8 cellular contexts compared by ENCODE assay signal in the genomic region with DNA sequence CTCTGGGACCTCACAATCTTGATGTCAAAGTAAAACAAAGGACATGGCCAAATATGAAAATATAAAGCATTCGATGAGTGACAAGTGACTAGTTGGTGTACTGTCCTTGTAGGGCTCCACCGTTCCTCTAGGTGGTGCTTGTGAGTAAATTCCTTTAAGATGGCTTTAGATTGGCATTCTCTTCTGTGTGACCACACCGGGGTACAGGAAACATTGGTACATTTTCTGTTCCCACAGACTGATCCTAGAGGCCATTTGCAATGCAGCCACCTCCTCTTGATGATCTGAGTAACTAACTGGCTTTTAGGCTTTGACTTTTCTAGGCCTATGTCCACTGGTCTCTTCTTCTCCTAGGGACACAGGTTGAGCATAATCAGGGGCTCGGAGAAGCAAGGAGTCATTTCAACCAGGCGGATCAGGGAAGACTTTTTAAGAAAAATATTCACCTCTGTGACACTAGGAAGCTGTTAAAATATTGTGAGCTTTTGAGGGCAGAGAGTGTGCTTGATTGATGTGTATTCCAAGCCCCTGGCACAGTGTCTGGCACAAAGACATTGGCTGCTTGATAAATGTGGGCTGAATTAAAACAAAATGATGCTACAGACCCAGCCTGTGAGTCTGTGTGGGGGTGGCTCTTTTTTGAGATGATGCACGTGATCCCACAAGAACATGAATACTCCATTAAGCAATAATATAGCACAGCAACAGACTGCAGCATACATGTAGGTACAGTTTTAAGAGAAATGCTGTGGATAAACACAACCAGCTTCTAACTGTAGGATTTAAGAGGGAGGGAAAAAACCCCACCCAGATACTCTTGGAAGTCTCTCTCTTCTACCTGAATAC. TPM values are rescaled to one million over a fixed set of nuclear protein-coding genes. Genes with fewer than 3 reads are reported as not detected.
DNase-seq lines count a peak whose midpoint lies in the region; ATAC-seq, FAIRE-seq and TF ChIP-seq lines count a peak whose summit lies in the region.

No MANE protein-coding gene starts in this region.

- intact Hi-C loops in heart left ventricle (cut with DNase I) (loop anchor here in 6 of 10 donors (2.0 to 10.0 kb wide), 9 partner anchors 111 to 834 kb away; no protein-coding TSS in a partner anchor), gastrocnemius medialis (cut with DNase I; ENCODE audit: low total_unique reads) (loop anchor here (5.0 kb wide), 1 partner anchor 906 kb away; a partner anchor contains a TSS)

- no peak for TF ChIP-seq POLR2A in heart left ventricle (IDR thresholded peaks at IDR 0.05)
- no peak for TF ChIP-seq POLR2A in gastrocnemius medialis (IDR thresholded peaks at IDR 0.05)

- H4K20me1 ChIP-seq in OCI-LY1 (ENCODE audit: insufficient read depth, low read length): no peaks in the 10 kb centered on the region

- no peaks in the 10 kb centered on the region for H3K27me3 ChIP-seq in OCI-LY1 (ENCODE audit: insufficient read depth, low read length)
- H3K27me3 ChIP-seq in heart left ventricle: no peaks in the 10 kb centered on the region
- no peaks in the 10 kb centered on the region for H3K27me3 ChIP-seq in gastrocnemius medialis

- H3K9me3 ChIP-seq in OCI-LY1 (ENCODE audit: low read length): no peaks in the 10 kb centered on the region
- no peaks in the 10 kb centered on the region for H3K9me3 ChIP-seq in heart left ventricle
- H3K9me3 ChIP-seq in gastrocnemius medialis: no peaks in the 10 kb centered on the region

- peak; percentile 55 for DNase-seq in GM12864 (ENCODE audit: low read depth)
- peak; percentile 17 for DNase-seq in activated gamma-delta T cell treated with anti-CD3 and anti-CD28 coated beads, Interleukin-2, amount 50 U/mL, for 16 hours (ENCODE audit: low read depth)
- DNase-seq in heart left ventricle: no peak
- no peak for DNase-seq in gastrocnemius medialis

- peak overlapping the region; percentile 44 for H2AFZ ChIP-seq in OCI-LY1 (ENCODE audit: low read length)

- peak; percentile 58 for FAIRE-seq in A204.1 (lab: Jason Lieb, UNC)

- TF ChIP-seq CTCF in GM12864 (IDR thresholded peaks at IDR 0.05; ENCODE audit: low read depth, low read length, missing control alignments) (peak; percentile 84), OCI-LY1 (IDR thresholded peaks at IDR 0.05; ENCODE audit: low read length) (peak; percentile 84), heart left ventricle (IDR thresholded peaks at IDR 0.05) (peak; percentile 47 to 84 (median 74)), gastrocnemius medialis (IDR thresholded peaks at IDR 0.05 in 4 of 5, conservative IDR thresholded peaks at IDR 0.05 in 1 of 5) (peak in 4 of 5 experiments; percentile 24 to 68 (median 57))

- H3K79me2 ChIP-seq in OCI-LY1 (ENCODE audit: insufficient read depth, low read length): no peaks in the 10 kb centered on the region

- no peaks in the 10 kb centered on the region for H3K9me2 ChIP-seq in OCI-LY1 (ENCODE audit: low read depth, low read length)

- in situ Hi-C loops in gastrocnemius medialis (cut with MboI; ENCODE audit: low sequenced_read_pairs in 4 of 4): loop anchor here (10.0 to 25.0 kb wide), 3 partner anchors 834 to 904 kb away; a partner anchor contains a TSS

- WGBS in heart left ventricle, 4 donors: 63 to 65% (median 65%) methylated on average over 6 of the region's 6 CpGs

- H3K36me3 ChIP-seq in OCI-LY1 (ENCODE audit: insufficient read depth, low read length) (no peaks in the 10 kb centered on the region), heart left ventricle (peaks cover 0 to 27% (median 0%) of the 10 kb centered on the region in 9 donors), gastrocnemius medialis (no peaks in the 10 kb centered on the region)

- no peak overlapping the region; the same call in 1 of the 2 replicates for H3K9ac ChIP-seq in OCI-LY1 (ENCODE audit: low read length)

- H3K4me2 ChIP-seq in OCI-LY1 (ENCODE audit: low read length): peak overlapping the region; percentile 44

- no peak overlapping the region for H3K4me3 ChIP-seq in GM12864 (ENCODE audit: low read depth, low read length)
- H3K4me3 ChIP-seq in OCI-LY1 (ENCODE audit: low read depth, low read length, poor library complexity, severe bottlenecking): peak overlapping the region; percentile 11
- H3K4me3 ChIP-seq in heart left ventricle: no peak overlapping the region
- H3K4me3 ChIP-seq in gastrocnemius medialis: no peak overlapping the region

- H3F3A ChIP-seq in OCI-LY1 (ENCODE audit: insufficient read depth, low read length): 0 out of 2 replicates have a peak, but pooled peaks cover 2% of the 10 kb centered on the region

- ATAC-seq in HG02943 (IDR thresholded peaks at IDR 0.05; ENCODE audit: low read depth, unreplicated experiment) (peak; percentile 63), heart left ventricle (peak; percentile 47 to 79 (median 69)), gastrocnemius medialis (peak in 1 of 2 donors; percentile 44), HG02763 (IDR thresholded peaks at IDR 0.05; ENCODE audit: unreplicated experiment) (no peak)

- H3K4me1 ChIP-seq in OCI-LY1 (ENCODE audit: insufficient read depth, low read length, severe bottlenecking): peaks cover 26% of the 10 kb centered on the region
- H3K4me1 ChIP-seq in heart left ventricle: peaks cover 0 to 34% (median 10%) of the 10 kb centered on the region in 12 donors
- H3K4me1 ChIP-seq in gastrocnemius medialis: no peaks in the 10 kb centered on the region

- H3K27ac ChIP-seq in OCI-LY1 (ENCODE audit: low read depth, low read length, poor library complexity, severe bottlenecking) (peak overlapping the region; percentile 72), heart left ventricle (no peak overlapping the region), gastrocnemius medialis (no peak overlapping the region)

RNA-seq across cellular contexts. Expression of a gene that starts 21.0 kb away (rescaled TPM):
- 10 to 100 TPM in 2 of 9 donors, 1 to 10 TPM in 7; 1.9 to 36.1 (median 5.5) TPM for total RNA-seq in heart left ventricle
- 1 to 10 TPM; 1.3 to 2.3 TPM for polyA plus RNA-seq in heart left ventricle
- total RNA-seq in gastrocnemius medialis: 1 to 10 TPM in 1 of 4 donors, under 1 TPM in 3; 0.42 to 2.0 (median 0.65) TPM

RNA-seq across cellular contexts. Expression of a gene that starts 52.3 kb away (rescaled TPM):
- total RNA-seq in heart left ventricle: 10 to 100 TPM; 12.8 to 28.5 (median 24.1) TPM
- polyA plus RNA-seq in heart left ventricle: 10 to 100 TPM; 32.9 to 39.2 TPM
- 10 to 100 TPM in 2 of 4 donors, 1 to 10 TPM in 2; 6.2 to 19.5 (median 12.3) TPM for total RNA-seq in gastrocnemius medialis

Comparison
In these comparisons a context has a peak if more than half of its experiments do, and no peak if none do; other contexts are left out.
1. DNase-seq: peak in GM12864 (single experiment) and activated gamma-delta T cell treated with anti-CD3 and anti-CD28 coated beads, Interleukin-2, amount 50 U/mL, for 16 hours (single experiment); none in heart left ventricle (0 of 5) and gastrocnemius medialis (0 of 2).
2. Peak in every context shown above with its lines, with median percentiles within 50 percentile points of each other: CTCF ChIP-seq.